In the genomic region with DNA sequence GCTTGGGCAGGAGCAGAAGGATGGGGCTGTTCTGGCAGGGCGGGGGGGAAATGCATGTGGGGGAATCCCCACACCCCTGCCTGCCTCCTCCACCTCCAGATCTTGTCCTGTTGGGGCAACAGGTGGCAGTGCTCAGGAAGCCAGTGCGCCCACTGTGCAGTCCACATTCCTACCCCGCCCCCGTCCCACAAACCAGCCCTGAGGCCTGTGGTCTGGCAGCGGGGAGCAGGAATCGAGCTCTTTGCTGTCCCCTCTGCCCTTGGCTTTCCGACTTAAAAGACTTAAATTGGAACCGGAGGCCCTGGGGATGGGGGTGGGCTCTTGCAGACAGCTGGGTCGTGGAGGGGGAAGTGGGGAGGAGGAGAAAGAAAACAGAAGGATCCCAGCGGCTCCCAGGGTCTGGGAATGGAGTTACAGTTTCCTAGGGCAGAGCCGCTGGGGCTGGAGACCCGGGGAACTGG, we compare ENCODE assay signal across 9 cellular contexts. TPM values are rescaled to one million over a fixed set of nuclear protein-coding genes. Genes with fewer than 3 reads are reported as not detected.
DNase-seq lines count a peak whose midpoint lies in the region; ATAC-seq and TF ChIP-seq lines count a peak whose summit lies in the region.
"Had no signal": no experiment of that assay in that cellular context is flagged by ENCODE, and none has a peak within 500 bp of the region (broad histone marks: within the 10 kb centered on the region; RNA-seq: fewer than 3 reads in every experiment).

No MANE protein-coding gene starts in this region.

- 77 to 85% methylated on average over 10 to 12 of the region's 12 CpGs for WGBS in GM23248 (ENCODE audit: low coverage in 1 of 2, low lambda C conversion rate in 2 of 2, missing lambda C conversion rate in 2 of 2), 2 experiments
- 50% methylated on average over 7 of the region's 12 CpGs for WGBS in esophagus muscularis mucosa
- WGBS in spleen, 5 donors, result 18 to 25% (median 22%) methylated on average over 12 of the region's 12 CpGs

- H3K27ac ChIP-seq in GM23248 (peak overlapping the region; percentile 64), RWPE1 (peak overlapping the region; percentile 83), esophagus muscularis mucosa (replicated peaks in 1 of 4) (peak overlapping the region; percentile 74 to 79 (median 78)), spleen (peak overlapping the region; percentile 13 to 87 (median 71))

- no peaks in the 10 kb centered on the region for H3K9me2 ChIP-seq in GM23248 (ENCODE audit: insufficient read depth)

- no peak overlapping the region for H3K4me3 ChIP-seq in GM23248
- H3K4me3 ChIP-seq in esophagus muscularis mucosa, result no peak overlapping the region
- peak overlapping the region in 1 of 8 donors; percentile 13 for H3K4me3 ChIP-seq in spleen

- no peaks in the 10 kb centered on the region for H3F3A ChIP-seq in GM23248 (ENCODE audit: insufficient read depth)

- H3K27me3 ChIP-seq in GM23248 (replicated peaks; ENCODE audit: insufficient read depth) (no peaks in the 10 kb centered on the region), esophagus muscularis mucosa (no peaks in the 10 kb centered on the region), spleen (replicated peaks in 1 of 7) (peaks cover 0 to 6% (median 0%) of the 10 kb centered on the region in 7 donors)

- in situ Hi-C loops in GM23248 (cut with MboI), result loop anchor here (10.0 to 25.0 kb wide), 3 partner anchors 164 to 456 kb away; a partner anchor contains a TSS

- POLR2A ChIA-PET in RWPE1 (lab: Yijun Ruan, JAX; ENCODE audit: low non-redundant PET), result no interaction called here

- peak overlapping the region; percentile 7 for H3K4me2 ChIP-seq in GM23248 (ENCODE audit: unreplicated experiment)

- DNase-seq in GM23248 (peak; percentile 26), RWPE1 (ENCODE audit: low spot score) (no peak), esophagus muscularis mucosa (ENCODE audit: extremely low spot score) (no peak), spleen (no peak), left lobe of liver (ENCODE audit: low spot score) (no peak), GM19238 (ENCODE audit: insufficient read length, low spot score) (no peak), 8988T (no peak)

- TF ChIP-seq CTCF in RWPE1 (conservative IDR thresholded peaks at IDR 0.05; ENCODE audit: low read depth), result no peak
- no peak for TF ChIP-seq CTCF in esophagus muscularis mucosa (IDR thresholded peaks at IDR 0.05)
- TF ChIP-seq CTCF in spleen (IDR thresholded peaks at IDR 0.05 in 8 of 11, conservative IDR thresholded peaks at IDR 0.05 in 3 of 11), result no peak

- H4K20me1 ChIP-seq in GM23248 (ENCODE audit: insufficient read depth), result no peaks in the 10 kb centered on the region

- no peaks in the 10 kb centered on the region for H3K79me2 ChIP-seq in GM23248 (ENCODE audit: insufficient read depth)

- H3K4me1 ChIP-seq in GM23248 (ENCODE audit: insufficient read depth) (peaks cover 21% of the 10 kb centered on the region), esophagus muscularis mucosa (peaks cover 15 to 32% (median 27%) of the 10 kb centered on the region in 4 donors), spleen (peaks cover 22 to 66% (median 37%) of the 10 kb centered on the region in 6 donors)

- H3K9ac ChIP-seq in GM23248, result peak overlapping the region; percentile 59

- peak overlapping the region; percentile 77 for H2AFZ ChIP-seq in GM23248

- ATAC-seq in left lobe of liver, result no peak
- ATAC-seq in HG03469 (IDR thresholded peaks at IDR 0.05; ENCODE audit: unreplicated experiment), result no peak

- TF ChIP-seq POLR2A in esophagus muscularis mucosa (IDR thresholded peaks at IDR 0.05; ENCODE audit: low read depth) (no peak), spleen (IDR thresholded peaks at IDR 0.05) (no peak)

- no peaks in the 10 kb centered on the region for H3K9me3 ChIP-seq in GM23248 (ENCODE audit: low read depth)
- H3K9me3 ChIP-seq in esophagus muscularis mucosa, result no peaks in the 10 kb centered on the region
- H3K9me3 ChIP-seq in spleen, result no peaks in the 10 kb centered on the region

- no peak for TF ChIP-seq EP300 in esophagus muscularis mucosa (IDR thresholded peaks at IDR 0.05)

- CTCF ChIA-PET in RWPE1 (lab: Yijun Ruan, JAX), result interaction anchor here (0.5 to 1.4 kb wide), 4 partner anchors 18 to 139 kb away, joined by 3 to 5 read pairs (median 4); no protein-coding TSS in a partner anchor

- H3K36me3 ChIP-seq in GM23248 (ENCODE audit: low read depth) (no peaks in the 10 kb centered on the region), esophagus muscularis mucosa (no peaks in the 10 kb centered on the region), spleen (no peaks in the 10 kb centered on the region)

- intact Hi-C loops in esophagus muscularis mucosa (cut with DNase I), result loop anchor here (5.0 kb wide), 1 partner anchor 176 kb away; no protein-coding TSS in a partner anchor
- intact Hi-C loops in spleen (cut with DNase I; ENCODE audit: low total_unique reads), result loop anchor here (5.0 to 10.0 kb wide), 2 partner anchors 164 to 191 kb away; a partner anchor contains a TSS

RNA-seq across cellular contexts. Expression of a gene that starts 4.3 kb away (rescaled TPM):
- total RNA-seq in GM23248 (2014; rRNA removed; shearing (Covaris generic)), result not detected in 2 replicates
- polyA plus RNA-seq in GM23248 (2016; fragmentation: Nextera tagmentation; extraction: Ambion mirVana) (2.7 TPM in 2 replicates), spleen (under 1 TPM; 0.42 to 0.99 (median 0.52) TPM)
- total RNA-seq in esophagus muscularis mucosa (not detected), spleen (not detected), left lobe of liver (not detected)
- total RNA-seq: SK-MEL-5 had no signal

RNA-seq across cellular contexts. Expression of a gene that starts 24.7 kb away (rescaled TPM):
- 0.11 TPM in 1 of 2 replicates, not detected in the other for total RNA-seq in GM23248 (2014; rRNA removed; shearing (Covaris generic))
- polyA plus RNA-seq in GM23248 (2016; fragmentation: Nextera tagmentation; extraction: Ambion mirVana) (0.63 and 2.1 TPM in 2 replicates), spleen (1 to 10 TPM; 1.3 to 3.8 (median 2.7) TPM)
- total RNA-seq in esophagus muscularis mucosa (1 to 10 TPM in 1 of 4 donors, under 1 TPM in 3; 0.42 to 1.1 (median 0.78) TPM), spleen (1 to 10 TPM in 6 of 7 donors, under 1 TPM in 1; 0.97 to 3.5 (median 2.1) TPM), left lobe of liver (1.3 TPM)

RNA-seq across cellular contexts. Expression of a gene that starts 24.7 kb away (rescaled TPM):
- 20.6 and 22.8 TPM in 2 replicates for total RNA-seq in GM23248 (2014; rRNA removed; shearing (Covaris generic))
- polyA plus RNA-seq in GM23248 (2016; fragmentation: Nextera tagmentation; extraction: Ambion mirVana) (15.8 and 16.9 TPM in 2 replicates), spleen (10 to 100 TPM; 13.0 to 27.2 (median 24.5) TPM)
- total RNA-seq in esophagus muscularis mucosa (10 to 100 TPM; 22.9 to 42.8 (median 33.6) TPM), spleen (10 to 100 TPM; 26.2 to 40.1 (median 28.8) TPM), left lobe of liver (24.9 TPM)

RNA-seq across cellular contexts. Expression of a gene that starts 57.0 kb away (rescaled TPM):
- 6.2 and 9.2 TPM in 2 replicates for total RNA-seq in GM23248 (2014; rRNA removed; shearing (Covaris generic))
- polyA plus RNA-seq in GM23248 (2016; fragmentation: Nextera tagmentation; extraction: Ambion mirVana), result 36.8 and 45.3 TPM in 2 replicates
- total RNA-seq in esophagus muscularis mucosa, result under 1 TPM in 2 of 4 donors, not detected in 2; 0.66 to 0.69 TPM
- 1 to 10 TPM in 2 of 7 donors, under 1 TPM in 4, not detected in 1; 0.19 to 3.0 (median 0.79) TPM for total RNA-seq in spleen
- under 1 TPM; 0.20 to 0.54 (median 0.41) TPM for polyA plus RNA-seq in spleen
- total RNA-seq in left lobe of liver, result not detected
- total RNA-seq: SK-MEL-5 had no signal
